In the genomic region with DNA sequence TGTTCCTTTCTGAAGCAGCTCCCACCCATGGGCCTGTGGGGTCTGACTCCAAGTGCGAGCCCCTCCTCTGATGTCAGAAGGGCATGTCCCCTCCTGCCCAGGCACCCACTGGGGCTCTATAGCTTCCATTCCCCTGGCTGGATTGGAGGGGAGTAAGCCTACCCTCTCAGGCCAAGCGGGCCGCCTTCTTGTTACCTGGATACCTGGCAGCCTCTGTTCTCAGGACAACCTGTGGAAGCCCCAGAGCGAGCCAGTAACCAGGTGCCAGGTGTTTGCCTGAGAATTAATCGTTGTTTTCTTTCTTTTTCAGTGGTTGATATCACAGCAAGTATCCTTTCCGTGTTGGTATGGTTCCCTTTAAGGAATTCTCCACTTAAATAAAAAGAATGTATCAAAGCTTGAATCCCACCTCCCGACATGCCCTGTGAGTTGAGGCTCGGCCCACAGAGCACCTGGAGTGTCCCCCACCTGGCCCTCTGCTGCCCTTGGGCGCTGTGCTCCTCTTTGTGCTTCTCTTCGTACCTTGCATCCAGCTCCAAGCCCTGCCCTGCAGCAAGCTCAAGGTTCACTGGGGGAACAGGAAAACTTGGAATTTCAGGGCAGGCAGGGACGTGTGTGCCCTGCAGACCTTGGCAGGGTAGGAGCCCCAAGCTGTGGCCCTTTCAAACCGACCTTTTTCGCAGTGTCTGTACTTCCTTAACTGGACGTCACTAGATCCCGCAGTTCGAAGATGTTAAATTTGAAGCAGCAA, we compare ENCODE assay signal across 1 cellular context.
A peak's percentile ranks its signal among the peaks of the same experiment; 100 is the strongest.
TF ChIP-seq lines count a peak whose summit lies in the region.

No MANE protein-coding gene starts in this region.

TF ChIP-seq in HepG2, 621 proteins besides CTCF, POLR2A, EP300 and RAD21:
- 0 out of 2 replicates have a peak, but pooled peaks have one; percentile 27 for TF ChIP-seq ZBTB38 (CRISPR knock-in tag; IDR thresholded peaks at IDR 0.05)
- TF ChIP-seq, protein P1, sequence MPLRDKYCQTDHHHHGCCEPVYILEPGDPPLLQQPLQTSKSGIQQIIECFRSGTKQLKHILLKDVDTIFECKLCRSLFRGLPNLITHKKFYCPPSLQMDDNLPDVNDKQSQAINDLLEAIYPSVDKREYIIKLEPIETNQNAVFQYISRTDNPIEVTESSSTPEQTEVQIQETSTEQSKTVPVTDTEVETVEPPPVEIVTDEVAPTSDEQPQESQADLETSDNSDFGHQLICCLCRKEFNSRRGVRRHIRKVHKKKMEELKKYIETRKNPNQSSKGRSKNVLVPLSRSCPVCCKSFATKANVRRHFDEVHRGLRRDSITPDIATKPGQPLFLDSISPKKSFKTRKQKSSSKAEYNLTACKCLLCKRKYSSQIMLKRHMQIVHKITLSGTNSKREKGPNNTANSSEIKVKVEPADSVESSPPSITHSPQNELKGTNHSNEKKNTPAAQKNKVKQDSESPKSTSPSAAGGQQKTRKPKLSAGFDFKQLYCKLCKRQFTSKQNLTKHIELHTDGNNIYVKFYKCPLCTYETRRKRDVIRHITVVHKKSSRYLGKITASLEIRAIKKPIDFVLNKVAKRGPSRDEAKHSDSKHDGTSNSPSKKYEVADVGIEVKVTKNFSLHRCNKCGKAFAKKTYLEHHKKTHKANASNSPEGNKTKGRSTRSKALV (CRISPR knock-in tag; IDR thresholded peaks at IDR 0.05): no peak
